ENCODE assay signal across 37 cellular contexts in genomic region chr10:89602919-89603318, GRCh38.
"Had no signal": no experiment of that assay in that cellular context is flagged by ENCODE, and none has a peak within 500 bp of the region (broad histone marks: within the 10 kb centered on the region; RNA-seq: fewer than 3 reads in every experiment).

No MANE protein-coding gene starts in this region.

- H3K9me3 ChIP-seq: adrenal gland, body of pancreas, esophagus muscularis mucosa, gastrocnemius medialis had no signal

- DNase-seq: activated B cell treated with CpG ODN at 0.5 μM for 24 hours; activated CD4-positive, alpha-beta T cell treated with anti-CD3 and anti-CD28 coated beads for 48 hours; activated CD4-positive, alpha-beta T cell treated with anti-CD3 and anti-CD28 coated beads, Interleukin-2, amount 50 U/mL, for 1 hour; activated CD4-positive, alpha-beta T cell treated with anti-CD3 and anti-CD28 coated beads, Interleukin-2, amount 50 U/mL, for 48 hours; activated CD8-positive, alpha-beta memory T cell treated with anti-CD3 and anti-CD28 coated beads, Interleukin-2, amount 10 ng/mL, durations not matched to agents 7 days and 5 days; activated CD8-positive, alpha-beta memory T cell treated with anti-CD3 and anti-CD28 coated beads, Interleukin-2, amount 50 U/mL, for 4 hours; activated CD8-positive, alpha-beta T cell treated with anti-CD3 and anti-CD28 coated beads, Interleukin-2, amount 10 ng/mL, durations not matched to agents 7 days and 5 days; activated effector memory CD4-positive, alpha-beta T cell treated with anti-CD3 and anti-CD28 coated beads, Interleukin-2, amount 50 U/mL, for 16 hours; activated naive CD4-positive, alpha-beta T cell treated with anti-CD3 and anti-CD28 coated beads for 36 hours; activated naive CD8-positive, alpha-beta T cell treated with anti-CD3 and anti-CD28 coated beads for 36 hours; activated naive CD8-positive, alpha-beta T cell treated with anti-CD3 and anti-CD28 coated beads, Interleukin-2, amount 50 U/mL, for 24 hours; activated T-cell treated with anti-CD3 and anti-CD28 coated beads, Interleukin-2, amount 50 U/mL, for 1 hour; activated T-cell treated with anti-CD3 and anti-CD28 coated beads, Interleukin-2, amount 50 U/mL, for 48 hours; adrenal gland; amygdala; aorta; body of pancreas; cortex of kidney; dermis blood vessel endothelial cell; effector CD4-positive, alpha-beta T cell; effector memory CD8-positive, alpha-beta T cell; erythroblast; foreskin keratinocyte; gastrocnemius medialis; glutamatergic neuron; T-helper 1 cell; T-helper 17 cell; T1000; WERI-Rb-1 had no signal

- H3K36me3 Mint-ChIP-seq: activated naive CD4-positive, alpha-beta T cell treated with anti-CD3 and anti-CD28 coated beads, Interleukin-2, amount 50 U/mL, for 24 hours; activated naive CD8-positive, alpha-beta T cell treated with anti-CD3 and anti-CD28 coated beads for 36 hours had no signal

- H3K4me1 Mint-ChIP-seq: activated CD8-positive, alpha-beta memory T cell treated with anti-CD3 and anti-CD28 coated beads, Interleukin-2, amount 10 ng/mL, durations not matched to agents 7 days and 5 days; activated naive CD4-positive, alpha-beta T cell treated with anti-CD3 and anti-CD28 coated beads, Interleukin-2, amount 50 U/mL, for 24 hours; activated naive CD8-positive, alpha-beta T cell treated with anti-CD3 and anti-CD28 coated beads for 36 hours; activated naive CD8-positive, alpha-beta T cell treated with anti-CD3 and anti-CD28 coated beads, Interleukin-2, amount 50 U/mL, for 24 hours; central memory CD8-positive, alpha-beta T cell; T-helper 17 cell had no signal

- FAIRE-seq: colon had no signal

- H3K4me3 Mint-ChIP-seq: activated B cell treated with CpG ODN at 0.5 μM for 24 hours; activated CD8-positive, alpha-beta memory T cell treated with anti-CD3 and anti-CD28 coated beads, Interleukin-2, amount 10 ng/mL, durations not matched to agents 7 days and 5 days; activated CD8-positive, alpha-beta T cell treated with anti-CD3 and anti-CD28 coated beads, Interleukin-2, amount 10 ng/mL, durations not matched to agents 7 days and 5 days; activated naive CD4-positive, alpha-beta T cell treated with anti-CD3 and anti-CD28 coated beads for 36 hours; activated naive CD4-positive, alpha-beta T cell treated with anti-CD3 and anti-CD28 coated beads, Interleukin-2, amount 50 U/mL, for 24 hours; activated naive CD8-positive, alpha-beta T cell treated with anti-CD3 and anti-CD28 coated beads for 36 hours; activated naive CD8-positive, alpha-beta T cell treated with anti-CD3 and anti-CD28 coated beads, Interleukin-2, amount 50 U/mL, for 24 hours; activated T-helper 1 cell treated with anti-CD3 and anti-CD28 coated beads, Interleukin-12 subunit alpha, Interleukin-12 subunit beta, Interleukin-2, Interleukin-4 antibody, amounts not matched to agents 30 ng/mL and 10 ng/mL and 1 ng/mL, durations not matched to agents 14 hours and 24 hours and 36 hours; central memory CD8-positive, alpha-beta T cell; effector memory CD8-positive, alpha-beta T cell; T-helper 17 cell; T-helper 2 cell treated with Interferon-gamma antibody and Interleukin-4, amounts not matched to agents 5 μg/mL and 100 μg/mL, for 36 hours had no signal

- H3K27me3 Mint-ChIP-seq: activated B cell treated with CpG ODN at 0.5 μM for 24 hours; activated CD8-positive, alpha-beta memory T cell treated with anti-CD3 and anti-CD28 coated beads, Interleukin-2, amount 10 ng/mL, durations not matched to agents 7 days and 5 days; activated naive CD4-positive, alpha-beta T cell treated with anti-CD3 and anti-CD28 coated beads, Interleukin-2, amount 50 U/mL, for 24 hours; activated naive CD8-positive, alpha-beta T cell treated with anti-CD3 and anti-CD28 coated beads for 36 hours; activated naive CD8-positive, alpha-beta T cell treated with anti-CD3 and anti-CD28 coated beads, Interleukin-2, amount 50 U/mL, for 24 hours; central memory CD8-positive, alpha-beta T cell; effector memory CD8-positive, alpha-beta T cell; T-helper 17 cell had no signal

- H3K27ac Mint-ChIP-seq: activated B cell treated with CpG ODN at 0.5 μM for 24 hours; activated CD8-positive, alpha-beta memory T cell treated with anti-CD3 and anti-CD28 coated beads, Interleukin-2, amount 10 ng/mL, durations not matched to agents 7 days and 5 days; activated CD8-positive, alpha-beta T cell treated with anti-CD3 and anti-CD28 coated beads, Interleukin-2, amount 10 ng/mL, durations not matched to agents 7 days and 5 days; activated naive CD4-positive, alpha-beta T cell treated with anti-CD3 and anti-CD28 coated beads for 36 hours; activated naive CD4-positive, alpha-beta T cell treated with anti-CD3 and anti-CD28 coated beads, Interleukin-2, amount 50 U/mL, for 24 hours; activated naive CD8-positive, alpha-beta T cell treated with anti-CD3 and anti-CD28 coated beads for 36 hours; activated naive CD8-positive, alpha-beta T cell treated with anti-CD3 and anti-CD28 coated beads, Interleukin-2, amount 50 U/mL, for 24 hours; activated T-helper 1 cell treated with anti-CD3 and anti-CD28 coated beads, Interleukin-12 subunit alpha, Interleukin-12 subunit beta, Interleukin-2, Interleukin-4 antibody, amounts not matched to agents 30 ng/mL and 10 ng/mL and 1 ng/mL, durations not matched to agents 14 hours and 24 hours and 36 hours; activated T-helper 2 cell treated with anti-CD3 and anti-CD28 coated beads, Interferon-gamma antibody, Interleukin-2, Interleukin-4, amounts not matched to agents 10 μg/mL and 5 μg/mL and 100 μg/mL, durations not matched to agents 14 hours and 24 hours and 36 hours; effector memory CD8-positive, alpha-beta T cell; T-helper 17 cell; T-helper 2 cell treated with Interferon-gamma antibody and Interleukin-4, amounts not matched to agents 5 μg/mL and 100 μg/mL, for 36 hours had no signal

- H3K9me3 Mint-ChIP-seq: activated B cell treated with CpG ODN at 0.5 μM for 24 hours; activated naive CD4-positive, alpha-beta T cell treated with anti-CD3 and anti-CD28 coated beads for 36 hours; activated naive CD4-positive, alpha-beta T cell treated with anti-CD3 and anti-CD28 coated beads, Interleukin-2, amount 50 U/mL, for 24 hours; activated naive CD8-positive, alpha-beta T cell treated with anti-CD3 and anti-CD28 coated beads for 36 hours; activated naive CD8-positive, alpha-beta T cell treated with anti-CD3 and anti-CD28 coated beads, Interleukin-2, amount 50 U/mL, for 24 hours; activated T-helper 1 cell treated with anti-CD3 and anti-CD28 coated beads, Interleukin-12 subunit alpha, Interleukin-12 subunit beta, Interleukin-2, Interleukin-4 antibody, amounts not matched to agents 30 ng/mL and 10 ng/mL and 1 ng/mL, durations not matched to agents 14 hours and 24 hours and 36 hours; activated T-helper 2 cell treated with anti-CD3 and anti-CD28 coated beads, Interferon-gamma antibody, Interleukin-2, Interleukin-4, amounts not matched to agents 10 μg/mL and 5 μg/mL and 100 μg/mL, durations not matched to agents 14 hours and 24 hours and 36 hours; central memory CD8-positive, alpha-beta T cell; effector memory CD8-positive, alpha-beta T cell; T-helper 2 cell treated with Interferon-gamma antibody and Interleukin-4, amounts not matched to agents 5 μg/mL and 100 μg/mL, for 36 hours had no signal

- H3K4me3 ChIP-seq: adrenal gland, body of pancreas, esophagus muscularis mucosa, gastrocnemius medialis had no signal

- ATAC-seq: activated CD4-positive, CD25-positive, alpha-beta regulatory T cell treated with anti-CD3 and anti-CD28 coated beads, Interleukin-2, amount 50 U/mL, for 24 hours; activated CD8-positive, alpha-beta memory T cell treated with anti-CD3 and anti-CD28 coated beads, Interleukin-2, amount 10 ng/mL, durations not matched to agents 7 days and 5 days; activated CD8-positive, alpha-beta T cell treated with anti-CD3 and anti-CD28 coated beads, Interleukin-2, amount 10 ng/mL, durations not matched to agents 7 days and 5 days; activated naive CD8-positive, alpha-beta T cell treated with anti-CD3 and anti-CD28 coated beads, Interleukin-2, amount 50 U/mL, for 24 hours; body of pancreas; effector memory CD8-positive, alpha-beta T cell; foreskin keratinocyte; gastrocnemius medialis; T-helper 17 cell had no signal

- H3K4me1 ChIP-seq: adrenal gland, body of pancreas, esophagus muscularis mucosa, foreskin keratinocyte had no signal

- H3K27me3 ChIP-seq: adrenal gland, body of pancreas, esophagus muscularis mucosa, foreskin keratinocyte, gastrocnemius medialis had no signal

- H3K36me3 ChIP-seq: adrenal gland, gastrocnemius medialis had no signal

- H3K27ac ChIP-seq: adrenal gland, body of pancreas, esophagus muscularis mucosa, foreskin keratinocyte, gastrocnemius medialis, WERI-Rb-1 had no signal
